Comparison of ENCODE assay signal across 25 cellular contexts in genomic region chr16:84640145-84640544, GRCh38. TPM values are rescaled to one million over a fixed set of nuclear protein-coding genes. Genes with fewer than 3 reads are reported as not detected.
DNase-seq lines count a peak whose midpoint lies in the region; ATAC-seq, FAIRE-seq and TF ChIP-seq lines count a peak whose summit lies in the region.
"Had no signal": no experiment of that assay in that cellular context is flagged by ENCODE, and none has a peak within 500 bp of the region (broad histone marks: within the 10 kb centered on the region; RNA-seq: fewer than 3 reads in every experiment).

No MANE protein-coding gene starts in this region.

- H3K9ac ChIP-seq in Loucy (ENCODE audit: low read depth, low read length, poor library complexity, severe bottlenecking): peak overlapping the region; percentile 72
- H3K9ac ChIP-seq in kidney (ENCODE audit: low read length in 2 of 2): no peak overlapping the region
- H3K9ac ChIP-seq: neural progenitor cell had no signal

- H3K27ac ChIP-seq in kidney (ENCODE audit: low read depth in 2 of 2, low read length in 2 of 2): no peak overlapping the region
- peak overlapping the region in 2 of 3 donors; percentile 79 to 97 for H3K27ac ChIP-seq in thyroid gland
- H3K27ac ChIP-seq: A549, brain microvascular endothelial cell, colonic mucosa, neural progenitor cell had no signal

- H3K27ac Mint-ChIP-seq in activated CD4-positive, alpha-beta T cell treated with anti-CD3 and anti-CD28 coated beads, Interleukin-2, amount 10 ng/mL, durations not matched to agents 7 days and 5 days: peak overlapping the region; percentile 76
- no peak overlapping the region for H3K27ac Mint-ChIP-seq in activated CD4-positive, alpha-beta T cell treated with anti-CD3 and anti-CD28 coated beads, Interleukin-2, amount 10 ng/mL, durations not matched to agents 24 days and 14 days
- H3K27ac Mint-ChIP-seq: neural progenitor cell had no signal

- no peak overlapping the region for H3K4me3 ChIP-seq in Loucy (ENCODE audit: low read length, poor library complexity, severe bottlenecking)
- H3K4me3 ChIP-seq in kidney (ENCODE audit: low read length in 2 of 2): no peak overlapping the region
- no peak overlapping the region for H3K4me3 ChIP-seq in thyroid gland (replicated peaks in 1 of 3)
- H3K4me3 ChIP-seq: A549, colonic mucosa, neural progenitor cell had no signal

- H3K36me3 ChIP-seq in Loucy (ENCODE audit: insufficient read depth, low read length) (no peaks in the 10 kb centered on the region), kidney (ENCODE audit: control insufficient read depth in 1 of 2, insufficient read depth in 2 of 2, low read length in 2 of 2) (no peaks in the 10 kb centered on the region), thyroid gland (no peaks in the 10 kb centered on the region)
- H3K36me3 ChIP-seq: brain microvascular endothelial cell, colonic mucosa, neural progenitor cell had no signal

- 90 to 97% methylated on average over 5 of the region's 5 CpGs for WGBS in thyroid gland, 2 donors

- POLR2A ChIA-PET in activated CD4-positive, alpha-beta T cell treated with anti-CD3 and anti-CD28 coated beads, Interleukin-2, amount 10 ng/mL, durations not matched to agents 7 days and 5 days (lab: Charles Lee): no interaction called here

- no peaks in the 10 kb centered on the region for H3K79me2 ChIP-seq in Loucy (ENCODE audit: insufficient read depth, low read length)

- peaks cover 2% of the 10 kb centered on the region for H3K36me3 Mint-ChIP-seq in activated CD4-positive, alpha-beta T cell treated with anti-CD3 and anti-CD28 coated beads, Interleukin-2, amount 10 ng/mL, durations not matched to agents 7 days and 5 days (ENCODE audit: low read depth)
- no peaks in the 10 kb centered on the region for H3K36me3 Mint-ChIP-seq in activated CD4-positive, alpha-beta T cell treated with anti-CD3 and anti-CD28 coated beads, Interleukin-2, amount 10 ng/mL, durations not matched to agents 24 days and 14 days (ENCODE audit: low read depth)
- H3K36me3 Mint-ChIP-seq: neural progenitor cell had no signal

- H3K4me1 ChIP-seq in Loucy (ENCODE audit: insufficient read depth, low read length, poor library complexity, severe bottlenecking) (peaks cover 30% of the 10 kb centered on the region), kidney (ENCODE audit: control insufficient read depth in 1 of 2, insufficient read depth in 1 of 2, low read depth in 1 of 2, low read length in 2 of 2) (peaks cover 15 to 17% of the 10 kb centered on the region in 2 donors), thyroid gland (peaks cover 13 to 28% of the 10 kb centered on the region in 2 donors)
- H3K4me1 ChIP-seq: A549, colonic mucosa, neural progenitor cell had no signal

- intact Hi-C loops in activated CD4-positive, alpha-beta T cell treated with anti-CD3 and anti-CD28 coated beads, Interleukin-2, amount 10 ng/mL, durations not matched to agents 24 days and 14 days (cut with micrococcal nuclease): no loop called here
- intact Hi-C loops in kidney (cut with DNase I) (no loop called here), thyroid gland (cut with DNase I) (no loop called here)

- CTCF ChIA-PET in activated CD4-positive, alpha-beta T cell treated with anti-CD3 and anti-CD28 coated beads, Interleukin-2, amount 10 ng/mL, durations not matched to agents 7 days and 5 days (lab: Charles Lee): interaction anchor here (1.7 kb wide), 1 partner anchor 98 kb away, joined by 5 read pairs; no protein-coding TSS in a partner anchor

- peaks cover 15% of the 10 kb centered on the region for H3K27me3 Mint-ChIP-seq in activated CD4-positive, alpha-beta T cell treated with anti-CD3 and anti-CD28 coated beads, Interleukin-2, amount 10 ng/mL, durations not matched to agents 7 days and 5 days
- peaks cover 14% of the 10 kb centered on the region for H3K27me3 Mint-ChIP-seq in activated CD4-positive, alpha-beta T cell treated with anti-CD3 and anti-CD28 coated beads, Interleukin-2, amount 10 ng/mL, durations not matched to agents 24 days and 14 days

- H3K4me3 Mint-ChIP-seq in activated CD4-positive, alpha-beta T cell treated with anti-CD3 and anti-CD28 coated beads, Interleukin-2, amount 10 ng/mL, durations not matched to agents 7 days and 5 days: no peak overlapping the region
- no peak overlapping the region for H3K4me3 Mint-ChIP-seq in activated CD4-positive, alpha-beta T cell treated with anti-CD3 and anti-CD28 coated beads, Interleukin-2, amount 10 ng/mL, durations not matched to agents 24 days and 14 days
- H3K4me3 Mint-ChIP-seq: neural progenitor cell; stimulated activated naive CD8-positive, alpha-beta T cell treated with anti-CD3 and anti-CD28 coated beads, Interleukin-15, amount 100 ng/mL, for 72 hours had no signal

- H2AFZ ChIP-seq in Loucy (ENCODE audit: low read length): no peak overlapping the region
- H2AFZ ChIP-seq: neural progenitor cell had no signal

- no peak overlapping the region for H3K4me2 ChIP-seq in Loucy (ENCODE audit: low read depth, low read length, poor library complexity, severe bottlenecking)
- H3K4me2 ChIP-seq: A549, neural progenitor cell had no signal

- H4K20me1 ChIP-seq in Loucy (ENCODE audit: insufficient read depth, low read length, poor library complexity, severe bottlenecking): no peaks in the 10 kb centered on the region

- no peaks in the 10 kb centered on the region for H3K9me3 Mint-ChIP-seq in activated CD4-positive, alpha-beta T cell treated with anti-CD3 and anti-CD28 coated beads, Interleukin-2, amount 10 ng/mL, durations not matched to agents 7 days and 5 days
- no peaks in the 10 kb centered on the region for H3K9me3 Mint-ChIP-seq in activated CD4-positive, alpha-beta T cell treated with anti-CD3 and anti-CD28 coated beads, Interleukin-2, amount 10 ng/mL, durations not matched to agents 24 days and 14 days

- FAIRE-seq in kidney (lab: Jason Lieb, UNC): no peak
- FAIRE-seq: A549, RCC 7860, small intestine had no signal

- no peaks in the 10 kb centered on the region for H3K9me2 ChIP-seq in Loucy (replicated peaks; ENCODE audit: low read depth, low read length)

- H3K4me1 Mint-ChIP-seq in activated CD4-positive, alpha-beta T cell treated with anti-CD3 and anti-CD28 coated beads, Interleukin-2, amount 10 ng/mL, durations not matched to agents 7 days and 5 days: peaks cover 46% of the 10 kb centered on the region
- H3K4me1 Mint-ChIP-seq in activated CD4-positive, alpha-beta T cell treated with anti-CD3 and anti-CD28 coated beads, Interleukin-2, amount 10 ng/mL, durations not matched to agents 24 days and 14 days: peaks cover 39% of the 10 kb centered on the region

- H3K9me3 ChIP-seq in Loucy (ENCODE audit: insufficient read depth, low read depth, low read length) (no peaks in the 10 kb centered on the region), kidney (ENCODE audit: control insufficient read depth in 1 of 2, low read length in 2 of 2) (no peaks in the 10 kb centered on the region), thyroid gland (no peaks in the 10 kb centered on the region)
- H3K9me3 ChIP-seq: A549, colonic mucosa had no signal

- TF ChIP-seq CTCF in Loucy (conservative IDR thresholded peaks at IDR 0.05; ENCODE audit: low read length): no peak
- TF ChIP-seq CTCF in kidney (IDR thresholded peaks at IDR 0.05; ENCODE audit: borderline replicate concordance, extremely low read depth, insufficient read depth): no peak
- no peak for TF ChIP-seq CTCF in thyroid gland (IDR thresholded peaks at IDR 0.05)

- TF ChIP-seq POLR2A in thyroid gland (IDR thresholded peaks at IDR 0.05): no peak

- H3K27me3 ChIP-seq in Loucy (ENCODE audit: insufficient read depth, low read length, poor library complexity, severe bottlenecking) (no peaks in the 10 kb centered on the region), thyroid gland (no peaks in the 10 kb centered on the region)
- H3K27me3 ChIP-seq: brain microvascular endothelial cell, colonic mucosa had no signal

- no peaks in the 10 kb centered on the region for H3F3A ChIP-seq in Loucy (ENCODE audit: low read depth)

- DNase-seq in activated CD4-positive, alpha-beta T cell treated with anti-CD3 and anti-CD28 coated beads, Interleukin-2, amount 10 ng/mL, durations not matched to agents 7 days and 5 days: no peak
- no peak for DNase-seq in activated CD4-positive, alpha-beta T cell treated with anti-CD3 and anti-CD28 coated beads, Interleukin-2, amount 10 ng/mL, durations not matched to agents 24 days and 14 days
- peak; percentile 24 for DNase-seq in kidney
- DNase-seq in thyroid gland: no peak
- DNase-seq: activated CD4-positive, CD25-positive, alpha-beta regulatory T cell; brain microvascular endothelial cell; C1 segment of cervical spinal cord; colonic mucosa; DMS79; HCEC 1CT; left colon; midbrain; NCI-H1417 treated with DMSO at 0.1 percent for 48 hours; NCI-H524; small intestine; stimulated activated CD4-positive, alpha-beta T cell treated with anti-CD3 and anti-CD28 coated beads, Interleukin-2, amount 100 ng/mL, for 48 hours; stimulated activated naive CD8-positive, alpha-beta T cell treated with anti-CD3 and anti-CD28 coated beads, Interleukin-15, amount 100 ng/mL, for 72 hours; T-helper 9 cell had no signal

- ATAC-seq in HG02798 (IDR thresholded peaks at IDR 0.05; ENCODE audit: poor library complexity, unreplicated experiment) (no peak), HG02571 (IDR thresholded peaks at IDR 0.05; ENCODE audit: unreplicated experiment) (no peak), HG03280 (IDR thresholded peaks at IDR 0.05; ENCODE audit: unreplicated experiment) (no peak)
- ATAC-seq: A549; left colon; stimulated activated naive CD8-positive, alpha-beta T cell treated with anti-CD3 and anti-CD28 coated beads, Interleukin-15, amount 100 ng/mL, for 72 hours had no signal

RNA-seq across cellular contexts. Expression of gene KLHL36, which starts 8.2 kb away (rescaled TPM):
- 10 to 100 TPM; 37.5 to 46.2 TPM for total RNA-seq in activated CD4-positive, alpha-beta T cell treated with anti-CD3 and anti-CD28 coated beads, Interleukin-2, amount 10 ng/mL, durations not matched to agents 7 days and 5 days
- 36.7 and 36.9 TPM in 2 replicates for total RNA-seq in activated CD4-positive, alpha-beta T cell treated with anti-CD3 and anti-CD28 coated beads, Interleukin-2, amount 10 ng/mL, durations not matched to agents 24 days and 14 days
- total RNA-seq in kidney (76.6 TPM), thyroid gland (100 to 1,000 TPM in 1 of 4 donors, 10 to 100 TPM in 3; 61.7 to 107 (median 78.0) TPM)
- 13.7 TPM for polyA plus RNA-seq in kidney (ENCODE audit: insufficient read depth, low read depth, low replicate concordance)

RNA-seq across cellular contexts. Expression of gene COTL1, which starts 22.3 kb away (rescaled TPM):
- 100 to 1,000 TPM; 780 to 845 TPM for total RNA-seq in activated CD4-positive, alpha-beta T cell treated with anti-CD3 and anti-CD28 coated beads, Interleukin-2, amount 10 ng/mL, durations not matched to agents 7 days and 5 days
- 470 and 474 TPM in 2 replicates for total RNA-seq in activated CD4-positive, alpha-beta T cell treated with anti-CD3 and anti-CD28 coated beads, Interleukin-2, amount 10 ng/mL, durations not matched to agents 24 days and 14 days
- total RNA-seq in kidney: 122 TPM
- polyA plus RNA-seq in kidney (ENCODE audit: insufficient read depth, low read depth, low replicate concordance): 136 TPM
- 10 to 100 TPM; 26.0 to 39.7 (median 31.4) TPM for total RNA-seq in thyroid gland

RNA-seq across cellular contexts. Expression of gene USP10, which starts 59.7 kb away (rescaled TPM):
- total RNA-seq in activated CD4-positive, alpha-beta T cell treated with anti-CD3 and anti-CD28 coated beads, Interleukin-2, amount 10 ng/mL, durations not matched to agents 7 days and 5 days: 10 to 100 TPM; 86.5 to 99.0 TPM
- 148 and 177 TPM in 2 replicates for total RNA-seq in activated CD4-positive, alpha-beta T cell treated with anti-CD3 and anti-CD28 coated beads, Interleukin-2, amount 10 ng/mL, durations not matched to agents 24 days and 14 days
- 79.5 TPM for total RNA-seq in kidney
- polyA plus RNA-seq in kidney (ENCODE audit: insufficient read depth, low read depth, low replicate concordance): 36.8 TPM
- 10 to 100 TPM; 63.0 to 98.4 (median 70.9) TPM for total RNA-seq in thyroid gland

Comparison
In these comparisons a context has a peak if more than half of its experiments do, and no peak if none do; other contexts are left out.
1. H3K27ac ChIP-seq: peak in thyroid gland (2 of 3); none in kidney (0 of 2).